8 cellular contexts compared by ENCODE assay signal in genomic region chr1:7704214-7705047, GRCh38.
DNase-seq lines count a peak whose midpoint lies in the region; ATAC-seq and TF ChIP-seq lines count a peak whose summit lies in the region.

No MANE protein-coding gene starts in this region.

- H4K8ac ChIP-seq in mesenchymal stem cell (ENCODE audit: low read length): no peak overlapping the region

- DNase-seq in A673 (ENCODE audit: low spot score) (peak; percentile 94), NCI-H446 (lab: John Stamatoyannopoulos, UW) (peak; percentile 90 to 99), mesenchymal stem cell (peak; percentile 93)
- DNase-seq in activated CD8-positive, alpha-beta memory T cell treated with anti-CD3 and anti-CD28 coated beads for 1 hour (ENCODE audit: extremely low read depth in 1 of 2, low read depth in 1 of 2): peak; percentile 73 to 87
- DNase-seq in effector CD8-positive, alpha-beta T cell (lab: John Stamatoyannopoulos, UW): peak; percentile 82
- DNase-seq in stimulated activated CD4-positive, alpha-beta T cell treated with anti-CD3 and anti-CD28 coated beads, TNF-alpha, amount 100 ng/mL, for 48 hours (ENCODE audit: low read depth in 3 of 3): peak; percentile 80 to 87 (median 84)

- under 1% methylated on average over 56 of the region's 151 CpGs for WGBS in mesenchymal stem cell

- no peak overlapping the region for H3K4ac ChIP-seq in mesenchymal stem cell (ENCODE audit: low read depth in 1 of 2, low read length in 2 of 2)

- no peak for TF ChIP-seq CTCF in A673 (conservative IDR thresholded peaks at IDR 0.05; ENCODE audit: low read depth, low read length)

- H3K9ac ChIP-seq in mesenchymal stem cell (ENCODE audit: low read length): no peak overlapping the region

- H4K91ac ChIP-seq in mesenchymal stem cell (ENCODE audit: low read length): no peak overlapping the region

- no peaks in the 10 kb centered on the region for H3K79me1 ChIP-seq in mesenchymal stem cell (replicated peaks; ENCODE audit: low read length, poor library complexity, severe bottlenecking)

- H3K4me3 ChIP-seq in A673 (ENCODE audit: low read depth, low read length, poor library complexity, severe bottlenecking): peak overlapping the region; percentile 32
- H3K4me3 ChIP-seq in mesenchymal stem cell (ENCODE audit: insufficient read depth in 1 of 2, low read depth in 1 of 2, low read length in 2 of 2): peak overlapping the region in 1 of 2 experiments; percentile 61

- H3K36me3 ChIP-seq in A673 (ENCODE audit: insufficient read depth, low read length, poor library complexity, severe bottlenecking) (no peaks in the 10 kb centered on the region), mesenchymal stem cell (ENCODE audit: control insufficient read depth in 1 of 2, insufficient read depth in 2 of 2, low read depth in 1 of 2, low read length in 2 of 2) (peaks cover 0 to 3% of the 10 kb centered on the region in 2 experiments)

- H3K4me1 ChIP-seq in A673 (ENCODE audit: insufficient read depth, low read length, poor library complexity, severe bottlenecking): no peaks in the 10 kb centered on the region
- peaks cover 14% of the 10 kb centered on the region for H3K4me1 ChIP-seq in mesenchymal stem cell (ENCODE audit: control insufficient read depth, insufficient read depth, low read depth, low read length)

- H3K27ac ChIP-seq in A673 (ENCODE audit: low read depth, low read length, poor library complexity, severe bottlenecking) (no peak overlapping the region), mesenchymal stem cell (ENCODE audit: low read length, poor library complexity, severe bottlenecking) (no peak overlapping the region)

- BruUV-seq in A673 (replicated peaks; lab: Mats Ljungman, UMichigan): no TSS peak

- H3K14ac ChIP-seq in mesenchymal stem cell (ENCODE audit: low read length in 2 of 2): no peak overlapping the region

- no peak overlapping the region for H2BK12ac ChIP-seq in mesenchymal stem cell (ENCODE audit: low read length in 2 of 2)

- H2AK5ac ChIP-seq in mesenchymal stem cell (ENCODE audit: low read length, severe bottlenecking): no peak overlapping the region

- intact Hi-C loops in A673 (cut with micrococcal nuclease; ENCODE audit: unreplicated experiment): no loop called here

- peak overlapping the region in 1 of 2 experiments; percentile 59 for H3K18ac ChIP-seq in mesenchymal stem cell (ENCODE audit: low read depth in 1 of 2, low read length in 2 of 2)

- POLR2A ChIA-PET in A673 (lab: Charles Lee; ENCODE audit: low non-redundant PET): interaction anchor here (0.6 kb wide), 1 partner anchor 271 kb away, joined by 4 read pairs; no protein-coding TSS in a partner anchor

- peak overlapping the region; percentile 28 for H2BK15ac ChIP-seq in mesenchymal stem cell (ENCODE audit: low read depth, poor library complexity, severe bottlenecking)

- H2BK5ac ChIP-seq in mesenchymal stem cell (ENCODE audit: low read depth, low read length, poor library complexity, severe bottlenecking): no peak overlapping the region

- CTCF ChIA-PET in A673 (lab: Charles Lee): interaction anchor here (0.6 kb wide), 2 partner anchors 706 to 1299 kb away, joined by 3 to 8 read pairs; no protein-coding TSS in a partner anchor

- peak overlapping the region; percentile 88 for H3K4me2 ChIP-seq in mesenchymal stem cell (ENCODE audit: low read length, poor library complexity, severe bottlenecking)

- H3K23ac ChIP-seq in mesenchymal stem cell (ENCODE audit: low read length in 2 of 2): no peak overlapping the region

- peak overlapping the region; percentile 19 for H2BK120ac ChIP-seq in mesenchymal stem cell (ENCODE audit: low read depth, low read length)

- peaks cover 85% of the 10 kb centered on the region for H3K27me3 ChIP-seq in A673 (replicated peaks; ENCODE audit: insufficient read depth, low read depth, low read length, poor library complexity)
- peaks cover 35 to 66% of the 10 kb centered on the region in 2 experiments for H3K27me3 ChIP-seq in mesenchymal stem cell (ENCODE audit: control insufficient read depth in 1 of 2, insufficient read depth in 1 of 2, low read length in 2 of 2)

- H3K9me3 ChIP-seq in A673 (ENCODE audit: low read depth, low read length, poor library complexity, severe bottlenecking): no peaks in the 10 kb centered on the region
- H3K9me3 ChIP-seq in mesenchymal stem cell (ENCODE audit: control insufficient read depth, low read length): no peaks in the 10 kb centered on the region

- ATAC-seq in GM18867 (IDR thresholded peaks at IDR 0.05; ENCODE audit: unreplicated experiment): peak; percentile 97
- ATAC-seq in HG03103 (IDR thresholded peaks at IDR 0.05; ENCODE audit: low read depth, unreplicated experiment): peak; percentile 93

- H2AFZ ChIP-seq in mesenchymal stem cell (ENCODE audit: low read depth, low read length): peak overlapping the region; percentile 58
